In genomic region chr1:12047120-12047876, GRCh38 we compare ENCODE assay signal across 8 cellular contexts. TPM values are rescaled to one million over a fixed set of nuclear protein-coding genes. Genes with fewer than 3 reads are reported as not detected.
DNase-seq lines count a peak whose midpoint lies in the region; ATAC-seq and TF ChIP-seq lines count a peak whose summit lies in the region.

No MANE protein-coding gene starts in this region.

- POLR2A ChIA-PET in A673 (lab: Charles Lee; ENCODE audit: low non-redundant PET): no interaction called here

- H3K27ac ChIP-seq in A673 (ENCODE audit: low read depth, low read length, poor library complexity, severe bottlenecking) (no peak overlapping the region), tibial nerve (no peak overlapping the region)

- no peaks in the 10 kb centered on the region for H3K4me1 ChIP-seq in A673 (ENCODE audit: insufficient read depth, low read length, poor library complexity, severe bottlenecking)
- peaks cover 0 to 11% (median 3%) of the 10 kb centered on the region in 4 donors for H3K4me1 ChIP-seq in tibial nerve

- intact Hi-C loops in A673 (cut with micrococcal nuclease; ENCODE audit: unreplicated experiment): no loop called here

- in situ Hi-C loops in GM18951 (cut with MboI; ENCODE audit: low sequenced_read_pairs, unreplicated experiment): no loop called here

- no TSS peak for BruUV-seq in A673 (replicated peaks; lab: Mats Ljungman, UMichigan)

- DNase-seq in activated T-cell treated with anti-CD3 and anti-CD28 coated beads for 24 hours (ENCODE audit: low read depth): peak; percentile 51
- peak; percentile 61 for DNase-seq in stimulated activated CD4-positive, alpha-beta T cell treated with anti-CD3 and anti-CD28 coated beads, Interleukin-4, amount 100 ng/mL, for 1 hour
- DNase-seq in NCI-H2227 (lab: John Stamatoyannopoulos, UW; ENCODE audit: unreplicated experiment): no peak
- DNase-seq in DMS53 (lab: John Stamatoyannopoulos, UW): no peak
- no peak for DNase-seq in A673 (ENCODE audit: low spot score)
- DNase-seq in tibial nerve (ENCODE audit: low spot score in 2 of 2): no peak

- WGBS in tibial nerve, 2 donors: 65 to 67% methylated on average over 17 to 18 of the region's 18 CpGs

- H3K4me3 ChIP-seq in A673 (ENCODE audit: low read depth, low read length, poor library complexity, severe bottlenecking) (no peak overlapping the region), tibial nerve (no peak overlapping the region)

- CTCF ChIA-PET in A673 (lab: Charles Lee): no interaction called here

- H3K9me3 ChIP-seq in A673 (ENCODE audit: low read depth, low read length, poor library complexity, severe bottlenecking): no peaks in the 10 kb centered on the region
- H3K9me3 ChIP-seq in tibial nerve: no peaks in the 10 kb centered on the region

- H3K36me3 ChIP-seq in A673 (ENCODE audit: insufficient read depth, low read length, poor library complexity, severe bottlenecking) (no peaks in the 10 kb centered on the region), tibial nerve (no peaks in the 10 kb centered on the region)

- ATAC-seq in HG03060 (IDR thresholded peaks at IDR 0.05; ENCODE audit: low read depth, unreplicated experiment): peak; percentile 35

- no peak for TF ChIP-seq CTCF in A673 (conservative IDR thresholded peaks at IDR 0.05; ENCODE audit: low read depth, low read length)
- TF ChIP-seq CTCF in tibial nerve (IDR thresholded peaks at IDR 0.05): no peak

- H3K27me3 ChIP-seq in A673 (replicated peaks; ENCODE audit: insufficient read depth, low read depth, low read length, poor library complexity) (no peaks in the 10 kb centered on the region), tibial nerve (no peaks in the 10 kb centered on the region)

- TF ChIP-seq POLR2A in GM18951 (IDR thresholded peaks at IDR 0.05; ENCODE audit: extremely low read depth, insufficient read depth, insufficient read length): peak; percentile 7
- TF ChIP-seq POLR2A in tibial nerve (IDR thresholded peaks at IDR 0.05): no peak

- TF ChIP-seq EP300 in tibial nerve (IDR thresholded peaks at IDR 0.05): no peak

RNA-seq across cellular contexts. Expression of gene TNFRSF8, which starts 15.8 kb away (rescaled TPM):
- not detected in 2 replicates for total RNA-seq in A673 (2021)
- total RNA-seq in tibial nerve: 1 to 10 TPM in 2 of 4 donors, under 1 TPM in 1, not detected in 1; 0.84 to 4.9 (median 1.8) TPM

RNA-seq across cellular contexts. Expression of gene MIIP, which starts 28.0 kb away (rescaled TPM):
- total RNA-seq in A673 (2021) (43.8 and 45.9 TPM in 2 replicates), tibial nerve (10 to 100 TPM; 53.3 to 95.4 (median 67.1) TPM)

Comparison
In these comparisons a context has a peak if more than half of its experiments do, and no peak if none do; other contexts are left out.
1. DNase-seq: peak in activated T-cell treated with anti-CD3 and anti-CD28 coated beads for 24 hours (single experiment) and stimulated activated CD4-positive, alpha-beta T cell treated with anti-CD3 and anti-CD28 coated beads, Interleukin-4, amount 100 ng/mL, for 1 hour (single experiment); none in NCI-H2227 (single experiment), DMS53 (single experiment), A673 (single experiment) and tibial nerve (0 of 2).